In the genomic region with DNA sequence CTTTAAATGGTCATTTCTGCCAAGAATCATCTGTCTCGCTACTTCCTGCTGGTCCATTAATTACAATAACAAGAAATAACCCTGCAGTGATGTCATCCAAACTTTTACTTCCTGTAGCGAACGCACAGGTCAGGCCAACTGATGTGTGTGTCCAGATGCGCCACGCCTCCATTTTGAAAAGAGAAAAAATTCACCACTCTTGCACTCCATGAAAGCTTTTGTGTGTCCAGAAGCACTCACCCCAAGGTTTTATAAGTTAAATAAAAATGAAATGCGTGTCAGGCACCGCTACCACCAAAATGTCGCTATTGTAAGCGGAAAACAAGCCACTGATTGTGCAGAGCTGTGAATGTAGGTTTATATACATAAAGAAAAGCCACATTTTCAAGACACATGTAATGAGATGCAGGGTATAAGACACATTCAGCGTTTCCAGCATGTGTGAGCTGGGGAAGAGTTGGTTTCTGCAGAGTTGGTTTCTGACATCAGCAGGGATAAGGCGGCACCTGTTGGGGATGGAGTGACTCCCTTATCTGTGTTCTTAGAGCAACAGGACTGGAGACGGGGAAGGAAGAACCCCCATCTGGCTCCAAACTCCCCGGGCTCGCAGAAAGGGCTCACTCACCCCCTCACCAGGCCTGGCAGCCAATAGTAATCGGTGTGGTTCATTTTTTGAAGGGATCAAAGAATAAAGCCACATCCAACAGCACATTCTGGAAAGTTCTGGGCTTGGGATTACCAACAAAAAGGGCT, we compare ENCODE assay signal across 4 cellular contexts.
TF ChIP-seq lines count a peak whose summit lies in the region.

No MANE protein-coding gene starts in this region.

TF ChIP-seq in liver, 16 proteins besides CTCF, POLR2A, EP300 and RAD21 (continues in another document):
- peak; percentile 64 for TF ChIP-seq YY1 (IDR thresholded peaks at IDR 0.05)
- TF ChIP-seq ZBTB33 (IDR thresholded peaks at IDR 0.05) = no peak
- TF ChIP-seq SP1 (IDR thresholded peaks at IDR 0.05) = no peak
- no peak for TF ChIP-seq HNF4G (IDR thresholded peaks at IDR 0.05)
- no peak for TF ChIP-seq REST (IDR thresholded peaks at IDR 0.05)
- no peak for TF ChIP-seq RXRA (IDR thresholded peaks at IDR 0.05)
- TF ChIP-seq FOXA2 (IDR thresholded peaks at IDR 0.05) = no peak
- no peak for TF ChIP-seq EGR1 (IDR thresholded peaks at IDR 0.05; ENCODE audit: low read depth in 2 of 2)
- TF ChIP-seq GABPA (IDR thresholded peaks at IDR 0.05 in 1 of 2, conservative IDR thresholded peaks at IDR 0.05 in 1 of 2) = peak in 1 of 2 donors; percentile 20

TF ChIP-seq in HepG2, 621 proteins besides CTCF, POLR2A, EP300 and RAD21:
- TF ChIP-seq ZBTB1 (CRISPR knock-in tag; IDR thresholded peaks at IDR 0.05; ENCODE audit: borderline replicate concordance) (no peak), XRCC5 (optimal IDR thresholded peaks at IDR 0.05; ENCODE audit: low read length) (no peak), REPIN1 (CRISPR knock-in tag; IDR thresholded peaks at IDR 0.05; ENCODE audit: borderline replicate concordance, low read depth) (no peak)

TF ChIP-seq in SK-N-SH, 30 proteins besides CTCF, POLR2A, EP300 and RAD21:
- TF ChIP-seq GABPA (IDR thresholded peaks at IDR 0.05; ENCODE audit: low read depth) (no peak), NRF1 (IDR thresholded peaks at IDR 0.05; ENCODE audit: low read depth, low read length) (no peak), MXI1 (IDR thresholded peaks at IDR 0.05; ENCODE audit: low read depth, low read length) (no peak)

TF ChIP-seq in WTC11, 78 proteins besides CTCF, POLR2A, EP300 and RAD21:
- TF ChIP-seq NR1H2 (CRISPR knock-in tag; IDR thresholded peaks at IDR 0.05) (no peak), ELF4 (CRISPR knock-in tag; IDR thresholded peaks at IDR 0.05; ENCODE audit: low read depth) (no peak), NR2C2 (CRISPR knock-in tag; IDR thresholded peaks at IDR 0.05) (no peak), SP1 (CRISPR knock-in tag; conservative IDR thresholded peaks at IDR 0.05) (no peak), MYBL2 (CRISPR knock-in tag; IDR thresholded peaks at IDR 0.05) (no peak), GTF2I (CRISPR knock-in tag; conservative IDR thresholded peaks at IDR 0.05) (no peak), FOXJ3 (CRISPR knock-in tag; IDR thresholded peaks at IDR 0.05; ENCODE audit: borderline replicate concordance) (no peak)
